18 cellular contexts compared by ENCODE assay signal in the genomic region with DNA sequence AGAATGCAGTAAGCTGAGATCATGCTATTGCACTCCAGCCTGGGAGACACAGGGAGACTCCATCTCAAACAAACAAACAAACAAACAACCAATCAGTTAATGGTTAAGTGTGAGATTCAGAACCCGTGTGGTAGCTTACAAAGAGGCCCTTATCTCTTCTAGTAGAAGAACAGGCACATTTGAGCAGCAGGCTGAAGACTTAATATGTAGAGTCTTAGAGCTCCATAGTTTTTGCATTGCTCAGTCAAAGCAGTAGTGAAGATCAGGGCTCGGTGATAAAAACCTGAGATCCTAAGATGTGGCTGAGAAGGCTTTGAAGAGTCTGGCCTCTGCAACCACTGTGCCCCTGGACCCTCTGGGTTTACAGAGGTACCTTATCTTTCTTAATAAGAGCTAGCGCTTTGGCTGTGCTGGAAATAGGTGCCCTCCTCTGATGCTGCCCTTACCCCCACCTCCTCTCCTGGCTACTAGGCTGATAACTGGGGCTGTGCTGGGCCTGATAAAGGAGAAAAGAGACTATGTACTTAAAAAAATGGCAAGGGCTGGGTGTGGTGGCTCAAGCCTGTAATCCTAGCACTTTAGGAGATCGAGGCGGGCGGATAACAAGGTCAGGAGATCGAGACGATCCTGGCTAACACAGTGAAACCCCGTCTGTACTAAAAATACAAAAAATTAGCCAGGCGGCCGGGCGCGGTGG.
"Had no signal": no experiment of that assay in that cellular context is flagged by ENCODE, and none has a peak within 500 bp of the region (broad histone marks: within the 10 kb centered on the region; RNA-seq: fewer than 3 reads in every experiment).

No MANE protein-coding gene starts in this region.

- H3K36me3 ChIP-seq: brain microvascular endothelial cell, esophagus squamous epithelium, gastrocnemius medialis, lower lobe of right lung, sigmoid colon, upper lobe of right lung had no signal

- H3K4me3 ChIP-seq: esophagus squamous epithelium, gastrocnemius medialis, lower lobe of right lung, sigmoid colon, upper lobe of right lung had no signal

- H3K9me3 ChIP-seq: esophagus squamous epithelium, gastrocnemius medialis, lower lobe of right lung, upper lobe of right lung had no signal

- H3K4me1 ChIP-seq: esophagus squamous epithelium, gastrocnemius medialis, lower lobe of right lung, sigmoid colon, upper lobe of right lung had no signal

- H3K27me3 ChIP-seq: brain microvascular endothelial cell, esophagus squamous epithelium, gastrocnemius medialis, sigmoid colon, upper lobe of right lung had no signal

- ATAC-seq: activated T-cell treated with anti-CD3 and anti-CD28 coated beads, Interleukin-2, amount 50 U/mL, for 72 hours; gastrocnemius medialis; lower lobe of right lung; naive thymus-derived CD4-positive, alpha-beta T cell; upper lobe of right lung had no signal

- DNase-seq: activated CD4-positive, alpha-beta memory T cell treated with anti-CD3 and anti-CD28 coated beads, Interleukin-2, amount 10 ng/mL, durations not matched to agents 7 days and 5 days; activated CD4-positive, alpha-beta T cell treated with anti-CD3 and anti-CD28 coated beads, Interleukin-2, amount 10 ng/mL, durations not matched to agents 24 days and 14 days; activated effector memory CD4-positive, alpha-beta T cell treated with anti-CD3 and anti-CD28 coated beads, Interleukin-2, amount 50 U/mL, for 16 hours; activated T-cell treated with anti-CD3 and anti-CD28 coated beads, Interleukin-2, amount 50 U/mL, for 72 hours; aorta; brain microvascular endothelial cell; effector memory CD4-positive, alpha-beta T cell; esophagus squamous epithelium; gastrocnemius medialis; hypothalamus; lower lobe of right lung; naive thymus-derived CD4-positive, alpha-beta T cell; occipital lobe; sigmoid colon; stimulated activated CD4-positive, alpha-beta T cell treated with anti-CD3 and anti-CD28 coated beads, Interleukin-4, amount 100 ng/mL, for 1 hour; stimulated activated naive CD4-positive, alpha-beta T cell; T-helper 1 cell; upper lobe of right lung had no signal

- H3K27ac ChIP-seq: brain microvascular endothelial cell, esophagus squamous epithelium, gastrocnemius medialis, lower lobe of right lung, sigmoid colon, upper lobe of right lung had no signal
